In the genomic region with DNA sequence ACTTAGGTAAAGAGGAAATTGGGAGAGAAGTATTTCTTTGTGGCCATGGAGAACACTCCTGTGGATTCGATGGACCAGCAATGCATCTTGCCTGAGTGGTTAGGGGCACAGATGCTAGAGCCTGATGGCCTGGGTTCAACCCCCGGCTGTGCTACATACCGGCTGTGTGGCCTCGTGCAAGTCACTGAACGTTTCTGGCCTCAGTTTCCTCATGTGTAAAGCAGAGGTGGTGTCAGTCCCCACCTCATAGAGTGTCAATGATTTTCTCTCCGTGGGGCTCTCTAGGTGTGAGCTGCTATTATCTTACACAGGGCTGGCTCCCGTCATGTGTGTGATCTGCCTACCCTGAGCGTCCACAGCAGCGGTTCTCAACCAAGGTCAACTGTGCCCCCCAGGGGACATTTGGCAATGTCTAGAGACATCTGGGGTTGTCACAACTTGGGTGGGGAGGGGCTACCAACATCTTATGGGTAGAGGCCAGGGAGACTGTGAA, we compare ENCODE assay signal across 13 cellular contexts. TPM values are rescaled to one million over a fixed set of nuclear protein-coding genes. Genes with fewer than 3 reads are reported as not detected.
DNase-seq lines count a peak whose midpoint lies in the region; ATAC-seq, FAIRE-seq and TF ChIP-seq lines count a peak whose summit lies in the region.
"Had no signal": no experiment of that assay in that cellular context is flagged by ENCODE, and none has a peak within 500 bp of the region (broad histone marks: within the 10 kb centered on the region; RNA-seq: fewer than 3 reads in every experiment).

No MANE protein-coding gene starts in this region.

- peaks cover 4 to 10% of the 10 kb centered on the region in 2 donors for H3K27me3 Mint-ChIP-seq in CD4-positive, alpha-beta memory T cell

- H3K27ac Mint-ChIP-seq in CD4-positive, alpha-beta memory T cell, result no peak overlapping the region
- H3K27ac Mint-ChIP-seq: effector memory CD8-positive, alpha-beta T cell; stimulated activated naive B cell treated with anti-CD40 and anti-IgM and Interleukin-4, amounts not matched to agents 10 μg/mL and 1 μg/mL and 100 μg/mL, for 72 hours had no signal

- peak overlapping the region; percentile 46 for H3K4me2 ChIP-seq in A549

- FAIRE-seq in A549 (lab: Jason Lieb, UNC), result no peak

- H3K36me3 Mint-ChIP-seq in CD4-positive, alpha-beta memory T cell, result no peaks in the 10 kb centered on the region
- H3K36me3 Mint-ChIP-seq: brain had no signal

- 77% methylated on average over 9 of the region's 9 CpGs for WGBS in A549 (ENCODE audit: missing lambda C conversion rate)
- WGBS in gastroesophageal sphincter (ENCODE audit: low coverage in 1 of 2), 2 donors, result 100% methylated on average over 1 of the region's 9 CpGs; no CpG with 5 or more reads in 1 of the 2 donors
- 73 to 84% methylated on average over 9 of the region's 9 CpGs for WGBS in sigmoid colon, 2 donors

- peak overlapping the region; percentile 91 to 94 for H3K27ac ChIP-seq in A549
- peak overlapping the region; percentile 63 for H3K27ac ChIP-seq in RWPE1
- peak overlapping the region in 3 of 4 donors; percentile 44 to 73 (median 45) for H3K27ac ChIP-seq in gastroesophageal sphincter
- peak overlapping the region; percentile 35 to 70 (median 43) for H3K27ac ChIP-seq in sigmoid colon
- H3K27ac ChIP-seq in CD4-positive, alpha-beta memory T cell (ENCODE audit: low read depth, low read length), result no peak overlapping the region

- H3K4me1 ChIP-seq in A549 (peaks cover 62% of the 10 kb centered on the region), gastroesophageal sphincter (peaks cover 0 to 40% (median 15%) of the 10 kb centered on the region in 3 donors), sigmoid colon (peaks cover 0 to 22% (median 14%) of the 10 kb centered on the region in 4 donors)
- peaks cover 8% of the 10 kb centered on the region for H3K4me1 ChIP-seq in CD4-positive, alpha-beta memory T cell (ENCODE audit: insufficient read depth, low read length)

- DNase-seq in A549 (ENCODE audit: low read depth in 1 of 2, low spot score in 1 of 2), result no peak
- DNase-seq in RWPE1 (ENCODE audit: low spot score), result no peak
- no peak for DNase-seq in sigmoid colon
- DNase-seq in amygdala (lab: John Stamatoyannopoulos, UW), result no peak
- DNase-seq in effector CD8-positive, alpha-beta T cell (lab: John Stamatoyannopoulos, UW), result no peak
- no peak for DNase-seq in activated CD8-positive, alpha-beta memory T cell treated with anti-CD3 and anti-CD28 coated beads, Interleukin-2, amount 50 U/mL, for 48 hours
- no peak for DNase-seq in CD4-positive, alpha-beta memory T cell
- DNase-seq: NCI-H2029, SIG-M5 had no signal

- no peaks in the 10 kb centered on the region for H3K36me3 ChIP-seq in gastroesophageal sphincter
- H3K36me3 ChIP-seq in sigmoid colon, result no peaks in the 10 kb centered on the region
- H3K36me3 ChIP-seq in CD4-positive, alpha-beta memory T cell (ENCODE audit: insufficient read depth, low read length), result no peaks in the 10 kb centered on the region

- TF ChIP-seq RAD21 in A549 (conservative IDR thresholded peaks at IDR 0.05 in 1 of 2, IDR thresholded peaks at IDR 0.05 in 1 of 2), result no peak

- CTCF ChIA-PET in A549 (lab: Yijun Ruan, JAX), result interaction anchor here (0.6 to 16.2 kb wide), 24 partner anchors 9 to 275 kb away, joined by 3 to 322 read pairs (median 4); a partner anchor contains a TSS
- CTCF ChIA-PET in RWPE1 (lab: Yijun Ruan, JAX), result interaction anchor here (0.6 to 1.3 kb wide), 9 partner anchors 10 to 274 kb away, joined by 3 to 8 read pairs (median 4); no protein-coding TSS in a partner anchor
- CTCF ChIA-PET in CD4-positive, alpha-beta memory T cell (lab: Charles Lee; ENCODE audit: partially characterized antibody), result interaction anchor here (13.2 kb wide), 1 partner anchor 275 kb away, joined by 330 read pairs; a partner anchor contains a TSS

- TF ChIP-seq POLR2A in A549 (IDR thresholded peaks at IDR 0.05; ENCODE audit: low read length), result no peak
- no peak for TF ChIP-seq POLR2A in gastroesophageal sphincter (IDR thresholded peaks at IDR 0.05)
- TF ChIP-seq POLR2A in sigmoid colon (IDR thresholded peaks at IDR 0.05), result no peak

- H3K27me3 ChIP-seq in gastroesophageal sphincter, result no peaks in the 10 kb centered on the region
- H3K27me3 ChIP-seq in sigmoid colon, result no peaks in the 10 kb centered on the region
- H3K27me3 ChIP-seq in CD4-positive, alpha-beta memory T cell (ENCODE audit: insufficient read depth, low read length), result no peaks in the 10 kb centered on the region

- peaks cover 0 to 5% (median 4%) of the 10 kb centered on the region in 4 donors for H3K4me1 Mint-ChIP-seq in CD4-positive, alpha-beta memory T cell
- H3K4me1 Mint-ChIP-seq: brain had no signal

- peak in 1 of 2 experiments; percentile 9; a peak in 2 of 6 replicates for ATAC-seq in A549
- peak; percentile 2 for ATAC-seq in gastroesophageal sphincter

- TF ChIP-seq EP300 in A549 (IDR thresholded peaks at IDR 0.05) (no peak), gastroesophageal sphincter (IDR thresholded peaks at IDR 0.05) (no peak), sigmoid colon (IDR thresholded peaks at IDR 0.05) (no peak)

- POLR2A ChIA-PET in A549 (lab: Yijun Ruan, JAX), result no interaction called here
- POLR2A ChIA-PET in RWPE1 (lab: Yijun Ruan, JAX; ENCODE audit: low non-redundant PET), result no interaction called here
- POLR2A ChIA-PET in CD4-positive, alpha-beta memory T cell (lab: Charles Lee; ENCODE audit: partially characterized antibody), result no interaction called here

- H3K4me3 ChIP-seq in A549 (no peak overlapping the region), gastroesophageal sphincter (no peak overlapping the region), sigmoid colon (no peak overlapping the region)
- H3K4me3 ChIP-seq in CD4-positive, alpha-beta memory T cell (ENCODE audit: low read length in 2 of 2), result no peak overlapping the region

- H3K4me3 Mint-ChIP-seq in CD4-positive, alpha-beta memory T cell, result no peak overlapping the region
- H3K4me3 Mint-ChIP-seq: effector memory CD8-positive, alpha-beta T cell; stimulated activated naive B cell treated with anti-CD40 and anti-IgM and Interleukin-4, amounts not matched to agents 10 μg/mL and 1 μg/mL and 100 μg/mL, for 72 hours had no signal

- no peaks in the 10 kb centered on the region for H3K9me3 ChIP-seq in A549
- H3K9me3 ChIP-seq in gastroesophageal sphincter, result no peaks in the 10 kb centered on the region
- no peaks in the 10 kb centered on the region for H3K9me3 ChIP-seq in sigmoid colon
- no peaks in the 10 kb centered on the region for H3K9me3 ChIP-seq in CD4-positive, alpha-beta memory T cell (ENCODE audit: control insufficient read depth in 1 of 2, low read length in 2 of 2)

- no peaks in the 10 kb centered on the region for H3K9me3 Mint-ChIP-seq in CD4-positive, alpha-beta memory T cell
- H3K9me3 Mint-ChIP-seq: effector memory CD8-positive, alpha-beta T cell; stimulated activated naive B cell treated with anti-CD40 and anti-IgM and Interleukin-4, amounts not matched to agents 10 μg/mL and 1 μg/mL and 100 μg/mL, for 72 hours had no signal

- intact Hi-C loops in sigmoid colon (cut with DNase I), result loop anchor here (2.0 to 10.0 kb wide), 3 partner anchors 81 to 335 kb away; no protein-coding TSS in a partner anchor
- intact Hi-C loops in CD4-positive, alpha-beta memory T cell (cut with micrococcal nuclease), result loop anchor here (1.0 to 10.0 kb wide), 4 partner anchors 270 to 485 kb away; a partner anchor contains a TSS

- no peak for TF ChIP-seq CTCF in A549 (IDR thresholded peaks at IDR 0.05)
- no peak for TF ChIP-seq CTCF in RWPE1 (conservative IDR thresholded peaks at IDR 0.05; ENCODE audit: low read depth)
- TF ChIP-seq CTCF in gastroesophageal sphincter (IDR thresholded peaks at IDR 0.05), result no peak
- no peak for TF ChIP-seq CTCF in sigmoid colon (IDR thresholded peaks at IDR 0.05)

TF ChIP-seq in A549, 52 proteins besides CTCF, POLR2A, EP300 and RAD21:
- TF ChIP-seq, protein P1, sequence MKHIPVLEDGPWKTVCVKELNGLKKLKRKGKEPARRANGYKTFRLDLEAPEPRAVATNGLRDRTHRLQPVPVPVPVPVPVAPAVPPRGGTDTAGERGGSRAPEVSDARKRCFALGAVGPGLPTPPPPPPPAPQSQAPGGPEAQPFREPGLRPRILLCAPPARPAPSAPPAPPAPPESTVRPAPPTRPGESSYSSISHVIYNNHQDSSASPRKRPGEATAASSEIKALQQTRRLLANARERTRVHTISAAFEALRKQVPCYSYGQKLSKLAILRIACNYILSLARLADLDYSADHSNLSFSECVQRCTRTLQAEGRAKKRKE (CRISPR knock-in tag; IDR thresholded peaks at IDR 0.05; ENCODE audit: low read depth), result no peak
- no peak for TF ChIP-seq KDM5A (IDR thresholded peaks at IDR 0.05)
- no peak for TF ChIP-seq ZSCAN20 (CRISPR knock-in tag; IDR thresholded peaks at IDR 0.05)
TF ChIP-seq in A549: peak in this region for 0.

RNA-seq across cellular contexts. Expression of a gene that starts 50.0 kb away (rescaled TPM):
- 21.8 and 23.2 TPM in 2 replicates for polyA plus RNA-seq in A549 (2011; rRNA removed)
- 17.7 and 21.9 TPM in 2 replicates for polyA plus RNA-seq in A549 (2012; cell fraction: cytosol; rRNA removed)
- 22.1 and 27.5 TPM in 2 replicates for polyA plus RNA-seq in A549 (2012; cell fraction: nucleus; rRNA removed)
- polyA plus RNA-seq in A549 (2017; fragmentation: RNase III; extraction: RNeasy Plus Mini Kit Qiagen cat#74134 plus additional on column Dnase treatment), result 24.3 to 26.7 TPM (median 25.6 TPM) in 3 replicates
- polyA minus RNA-seq in A549 (2011; rRNA and poly(A)+ RNA removed), result 15.7 and 16.0 TPM in 2 replicates
- 10 to 100 TPM; 27.6 to 43.6 (median 38.4) TPM for total RNA-seq in gastroesophageal sphincter
- total RNA-seq in sigmoid colon, result 10 to 100 TPM; 21.6 to 31.2 (median 23.6) TPM
- polyA plus RNA-seq in sigmoid colon, result 10 to 100 TPM; 14.4 to 41.5 (median 23.6) TPM
- total RNA-seq in CD4-positive, alpha-beta memory T cell, result 10 to 100 TPM; 59.5 to 61.5 TPM
- 10 to 100 TPM; 21.0 to 41.0 TPM for polyA plus RNA-seq in CD4-positive, alpha-beta memory T cell
